In the genomic region with DNA sequence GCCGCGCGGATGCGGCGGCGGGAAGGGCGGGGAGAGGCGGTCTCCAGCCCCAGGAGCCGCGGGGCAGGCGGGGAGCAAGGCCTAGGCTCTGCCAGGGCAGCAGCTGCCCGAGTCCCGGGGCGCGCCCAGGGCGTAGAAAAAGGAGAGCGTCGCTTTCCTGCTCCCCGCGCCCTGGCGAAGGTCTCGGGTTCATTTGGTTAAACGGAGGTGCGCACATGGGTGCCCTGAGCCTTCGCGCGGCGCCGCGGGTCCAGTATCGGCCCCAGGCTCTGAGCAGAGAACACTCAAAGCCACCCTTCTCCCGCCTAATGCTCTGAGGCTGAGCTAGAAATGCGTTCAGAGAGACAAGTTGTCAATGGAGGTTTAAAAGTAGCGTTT, we compare ENCODE assay signal across 14 cellular contexts. TPM values are rescaled to one million over a fixed set of nuclear protein-coding genes. Genes with fewer than 3 reads are reported as not detected.
DNase-seq lines count a peak whose midpoint lies in the region; ATAC-seq and TF ChIP-seq lines count a peak whose summit lies in the region.
"Had no signal": no experiment of that assay in that cellular context is flagged by ENCODE, and none has a peak within 500 bp of the region (broad histone marks: within the 10 kb centered on the region; RNA-seq: fewer than 3 reads in every experiment).

No MANE protein-coding gene starts in this region.

- peak overlapping the region; percentile 5 for H3K14ac ChIP-seq in neuronal stem cell (ENCODE audit: low read length)

- H3K4me1 ChIP-seq in left ventricle myocardium inferior (peaks cover 18% of the 10 kb centered on the region), neuronal stem cell (ENCODE audit: control insufficient read depth in 2 of 2, insufficient read depth in 1 of 2, low read depth in 1 of 2, low read length in 2 of 2) (peaks cover 10 to 15% of the 10 kb centered on the region in 2 donors), uterus (no peaks in the 10 kb centered on the region)

- H3K9me3 Mint-ChIP-seq in activated naive CD8-positive, alpha-beta T cell treated with anti-CD3 and anti-CD28 coated beads, Interleukin-2, amount 10 ng/mL, durations not matched to agents 7 days and 5 days, result no peaks in the 10 kb centered on the region
- H3K9me3 Mint-ChIP-seq in activated naive CD8-positive, alpha-beta T cell treated with anti-CD3 and anti-CD28 coated beads for 36 hours, result peaks cover 3% of the 10 kb centered on the region

- peak overlapping the region; percentile 55 for H3K4me2 ChIP-seq in neuronal stem cell (ENCODE audit: insufficient read depth, low read length, poor library complexity, severe bottlenecking)

- DNase-seq in activated naive CD8-positive, alpha-beta T cell treated with anti-CD3 and anti-CD28 coated beads, Interleukin-2, amount 10 ng/mL, durations not matched to agents 7 days and 5 days, result peak; percentile 25
- no peak for DNase-seq in activated naive CD8-positive, alpha-beta T cell treated with anti-CD3 and anti-CD28 coated beads for 36 hours
- no peak for DNase-seq in left ventricle myocardium inferior
- no peak for DNase-seq in neuronal stem cell (ENCODE audit: low spot score)
- no peak for DNase-seq in uterus
- DNase-seq in NCI-H2227 (lab: John Stamatoyannopoulos, UW; ENCODE audit: unreplicated experiment), result no peak
- DNase-seq in HuH-7 (ENCODE audit: low spot score), result no peak
- DNase-seq in pons (ENCODE audit: low spot score), result no peak
- DNase-seq: activated CD4-positive, alpha-beta T cell treated with anti-CD3 and anti-CD28 coated beads, Interleukin-2, amount 50 U/mL, for 48 hours; activated gamma-delta T cell; RPMI8226; spleen had no signal

- H3K23ac ChIP-seq in neuronal stem cell (ENCODE audit: low read depth, low read length, poor library complexity), result no peak overlapping the region

- H3K4me3 Mint-ChIP-seq in activated naive CD8-positive, alpha-beta T cell treated with anti-CD3 and anti-CD28 coated beads, Interleukin-2, amount 10 ng/mL, durations not matched to agents 7 days and 5 days, result no peak overlapping the region
- H3K4me3 Mint-ChIP-seq in activated naive CD8-positive, alpha-beta T cell treated with anti-CD3 and anti-CD28 coated beads for 36 hours, result no peak overlapping the region

- H3K27ac ChIP-seq in left ventricle myocardium inferior (replicated peaks) (no peak overlapping the region), neuronal stem cell (replicated peaks; ENCODE audit: low read length) (no peak overlapping the region), uterus (no peak overlapping the region)
- H3K27ac ChIP-seq: spleen had no signal

- peaks cover 27% of the 10 kb centered on the region for H3K9me3 ChIP-seq in left ventricle myocardium inferior (replicated peaks)
- peaks cover 2 to 19% of the 10 kb centered on the region in 2 donors for H3K9me3 ChIP-seq in neuronal stem cell (replicated peaks in 1 of 2; ENCODE audit: control insufficient read depth in 2 of 2, insufficient read depth in 1 of 2, low read depth in 1 of 2, low read length in 2 of 2)
- H3K9me3 ChIP-seq in uterus, result no peaks in the 10 kb centered on the region

- H3K27ac Mint-ChIP-seq in activated naive CD8-positive, alpha-beta T cell treated with anti-CD3 and anti-CD28 coated beads, Interleukin-2, amount 10 ng/mL, durations not matched to agents 7 days and 5 days, result no peak overlapping the region
- H3K27ac Mint-ChIP-seq in activated naive CD8-positive, alpha-beta T cell treated with anti-CD3 and anti-CD28 coated beads for 36 hours, result no peak overlapping the region

- peak overlapping the region; percentile 27 for H3K18ac ChIP-seq in neuronal stem cell (ENCODE audit: low read length)

- H4K8ac ChIP-seq in neuronal stem cell (ENCODE audit: low read depth, low read length), result no peak overlapping the region

- peak overlapping the region; percentile 30 for H3K9ac ChIP-seq in neuronal stem cell (ENCODE audit: low read depth, low read length, poor library complexity)

- H3K4me1 Mint-ChIP-seq in activated naive CD8-positive, alpha-beta T cell treated with anti-CD3 and anti-CD28 coated beads, Interleukin-2, amount 10 ng/mL, durations not matched to agents 7 days and 5 days, result no peaks in the 10 kb centered on the region
- H3K4me1 Mint-ChIP-seq in activated naive CD8-positive, alpha-beta T cell treated with anti-CD3 and anti-CD28 coated beads for 36 hours, result no peaks in the 10 kb centered on the region

- no peak overlapping the region for H2BK120ac ChIP-seq in neuronal stem cell (ENCODE audit: low read depth, low read length)

- no CpG with 5 or more reads among the region's 34 CpGs for WGBS in neuronal stem cell (ENCODE audit: extremely low coverage in 2 of 2, insufficient read length in 2 of 2, insufficient replicate concordance in 1 of 2), 2 donors

- no peak for TF ChIP-seq POLR2A in uterus (IDR thresholded peaks at IDR 0.05)

- H4K91ac ChIP-seq in neuronal stem cell (ENCODE audit: low read depth, low read length, poor library complexity), result no peak overlapping the region

- H3K4me3 ChIP-seq in left ventricle myocardium inferior (peak overlapping the region; percentile 56), neuronal stem cell (ENCODE audit: low read length in 2 of 2) (peak overlapping the region; percentile 31 to 97), uterus (peak overlapping the region; percentile 35 to 48)

- H3K27me3 Mint-ChIP-seq in activated naive CD8-positive, alpha-beta T cell treated with anti-CD3 and anti-CD28 coated beads, Interleukin-2, amount 10 ng/mL, durations not matched to agents 7 days and 5 days, result peaks cover 36% of the 10 kb centered on the region
- H3K27me3 Mint-ChIP-seq in activated naive CD8-positive, alpha-beta T cell treated with anti-CD3 and anti-CD28 coated beads for 36 hours, result peaks cover 68% of the 10 kb centered on the region

- TF ChIP-seq CTCF in left ventricle myocardium inferior (IDR thresholded peaks at IDR 0.05; ENCODE audit: borderline replicate concordance) (no peak), uterus (IDR thresholded peaks at IDR 0.05) (no peak)

- H3K36me3 ChIP-seq in left ventricle myocardium inferior (no peaks in the 10 kb centered on the region), neuronal stem cell (replicated peaks in 1 of 2; ENCODE audit: control insufficient read depth in 2 of 2, insufficient read depth in 2 of 2, low read length in 2 of 2) (no peaks in the 10 kb centered on the region), uterus (no peaks in the 10 kb centered on the region)
- H3K36me3 ChIP-seq: spleen had no signal

- peak overlapping the region; percentile 58 for H2BK12ac ChIP-seq in neuronal stem cell (ENCODE audit: low read length)

- peaks cover 89% of the 10 kb centered on the region for H3K27me3 ChIP-seq in left ventricle myocardium inferior (ENCODE audit: low read depth)
- H3K27me3 ChIP-seq in neuronal stem cell (ENCODE audit: control insufficient read depth in 3 of 3, insufficient read depth in 3 of 3, low read depth in 1 of 3, low read length in 3 of 3), result peaks cover 0 to 54% (median 19%) of the 10 kb centered on the region in 3 experiments
- H3K27me3 ChIP-seq in uterus, result peaks cover 0 to 20% of the 10 kb centered on the region in 2 donors

- no peak overlapping the region for H3K4ac ChIP-seq in neuronal stem cell (ENCODE audit: low read length)

- intact Hi-C loops in left ventricle myocardium inferior (cut with micrococcal nuclease) (no loop called here), uterus (cut with DNase I; ENCODE audit: low total_unique reads) (no loop called here)

- H3K36me3 Mint-ChIP-seq in activated naive CD8-positive, alpha-beta T cell treated with anti-CD3 and anti-CD28 coated beads, Interleukin-2, amount 10 ng/mL, durations not matched to agents 7 days and 5 days, result no peaks in the 10 kb centered on the region
- H3K36me3 Mint-ChIP-seq in activated naive CD8-positive, alpha-beta T cell treated with anti-CD3 and anti-CD28 coated beads for 36 hours, result no peaks in the 10 kb centered on the region

- peak overlapping the region; percentile 85 for H2AFZ ChIP-seq in neuronal stem cell (ENCODE audit: low read length)

- H2BK15ac ChIP-seq in neuronal stem cell (ENCODE audit: low read length), result peak overlapping the region; percentile 38

- H2BK5ac ChIP-seq in neuronal stem cell (ENCODE audit: low read length), result no peak overlapping the region

- no peak for ATAC-seq in activated naive CD8-positive, alpha-beta T cell treated with anti-CD3 and anti-CD28 coated beads, Interleukin-2, amount 10 ng/mL, durations not matched to agents 7 days and 5 days (ENCODE audit: low read depth)

- POLR2A ChIA-PET in activated naive CD8-positive, alpha-beta T cell treated with anti-CD3 and anti-CD28 coated beads, Interleukin-2, amount 10 ng/mL, durations not matched to agents 7 days and 5 days (lab: Charles Lee), result no interaction called here

- no peak overlapping the region for H2AK5ac ChIP-seq in neuronal stem cell (ENCODE audit: low read depth, low read length)

- no peaks in the 10 kb centered on the region for H3K79me1 ChIP-seq in neuronal stem cell (ENCODE audit: low read depth, low read length)

RNA-seq across cellular contexts. Expression of gene TMEM132C, which starts 1.4 kb away (rescaled TPM):
- not detected for total RNA-seq in activated naive CD8-positive, alpha-beta T cell treated with anti-CD3 and anti-CD28 coated beads, Interleukin-2, amount 10 ng/mL, durations not matched to agents 7 days and 5 days
- not detected for total RNA-seq in activated naive CD8-positive, alpha-beta T cell treated with anti-CD3 and anti-CD28 coated beads for 36 hours
- 1.8 TPM for total RNA-seq in left ventricle myocardium inferior
- polyA plus RNA-seq in neuronal stem cell (2013, experiment 1 of 2), result 0.11 TPM
- 0.12 TPM for polyA plus RNA-seq in neuronal stem cell (2013, experiment 2 of 2)
- total RNA-seq in uterus, result 10 to 100 TPM in 1 of 4 donors, 1 to 10 TPM in 2, under 1 TPM in 1; 0.26 to 48.3 (median 5.0) TPM
- total RNA-seq: epithelial cell of proximal tubule, MCF 10A had no signal
